1 cellular context compared by ENCODE assay signal in the genomic region with DNA sequence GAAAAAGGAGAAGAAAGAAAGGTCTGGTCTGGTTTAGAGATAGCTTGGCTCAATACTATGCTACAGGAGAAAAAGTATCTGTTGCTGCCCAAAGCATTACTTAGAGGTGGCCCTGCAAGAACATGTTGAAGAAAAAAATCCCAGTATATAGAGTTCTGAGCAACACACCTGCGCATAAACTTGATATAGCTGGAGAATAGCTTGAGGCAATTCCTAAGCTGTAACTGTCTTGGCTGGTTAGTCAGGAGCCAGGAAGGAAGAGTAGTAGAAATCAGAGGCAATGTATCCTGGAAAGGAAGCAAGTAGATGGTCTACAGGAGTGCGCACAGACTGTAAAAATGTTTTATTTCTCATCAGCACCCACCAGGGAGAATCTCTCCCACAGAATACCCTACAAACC.
TF ChIP-seq lines count a peak whose summit lies in the region.

No MANE protein-coding gene starts in this region.

TF ChIP-seq in H1, 55 proteins besides CTCF, POLR2A, EP300 and RAD21 (continued from another document):
- TF ChIP-seq ATF3 (IDR thresholded peaks at IDR 0.05; ENCODE audit: insufficient read depth, low read depth, low read length) (no peak), CBX5 (IDR thresholded peaks at IDR 0.05; ENCODE audit: low read depth, low read length) (no peak), RNF2 (IDR thresholded peaks at IDR 0.05; ENCODE audit: borderline replicate concordance, low read depth, low read length, missing control alignments, poor library complexity, severe bottlenecking) (no peak)
- TF ChIP-seq, protein P1, sequence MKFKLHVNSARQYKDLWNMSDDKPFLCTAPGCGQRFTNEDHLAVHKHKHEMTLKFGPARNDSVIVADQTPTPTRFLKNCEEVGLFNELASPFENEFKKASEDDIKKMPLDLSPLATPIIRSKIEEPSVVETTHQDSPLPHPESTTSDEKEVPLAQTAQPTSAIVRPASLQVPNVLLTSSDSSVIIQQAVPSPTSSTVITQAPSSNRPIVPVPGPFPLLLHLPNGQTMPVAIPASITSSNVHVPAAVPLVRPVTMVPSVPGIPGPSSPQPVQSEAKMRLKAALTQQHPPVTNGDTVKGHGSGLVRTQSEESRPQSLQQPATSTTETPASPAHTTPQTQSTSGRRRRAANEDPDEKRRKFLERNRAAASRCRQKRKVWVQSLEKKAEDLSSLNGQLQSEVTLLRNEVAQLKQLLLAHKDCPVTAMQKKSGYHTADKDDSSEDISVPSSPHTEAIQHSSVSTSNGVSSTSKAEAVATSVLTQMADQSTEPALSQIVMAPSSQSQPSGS (IDR thresholded peaks at IDR 0.05; ENCODE audit: low read length) = no peak
